ENCODE assay signal across 9 cellular contexts in genomic region chr1:203278885-203279406, GRCh38. TPM values are rescaled to one million over a fixed set of nuclear protein-coding genes. Genes with fewer than 3 reads are reported as not detected.
DNase-seq lines count a peak whose midpoint lies in the region; ATAC-seq and TF ChIP-seq lines count a peak whose summit lies in the region.
"Had no signal": no experiment of that assay in that cellular context is flagged by ENCODE, and none has a peak within 500 bp of the region (broad histone marks: within the 10 kb centered on the region; RNA-seq: fewer than 3 reads in every experiment).

No MANE protein-coding gene starts in this region.

- H4K91ac ChIP-seq in H9 (ENCODE audit: insufficient read length, low read depth, low read length) = no peak overlapping the region

- no peak overlapping the region for H3K4ac ChIP-seq in H9 (ENCODE audit: low read depth, low read length)

- H3K36me3 ChIP-seq in iPS-18a (ENCODE audit: control insufficient read depth, low read depth, low read length) = no peaks in the 10 kb centered on the region
- H3K36me3 ChIP-seq in skeletal muscle tissue (ENCODE audit: control insufficient read depth in 3 of 3, insufficient read depth in 3 of 3, low read length in 3 of 3) = no peaks in the 10 kb centered on the region
- H3K36me3 ChIP-seq: MG63 had no signal

- H2BK120ac ChIP-seq in H9 (ENCODE audit: low read depth, low read length, poor library complexity, severe bottlenecking) = no peak overlapping the region

- H2AK5ac ChIP-seq in H9 (ENCODE audit: insufficient read length, low read length) = no peak overlapping the region

- H3K4me3 Mint-ChIP-seq in H9 = peak overlapping the region in 1 of 2 experiments; percentile 61; a peak in 2 of 5 replicates
- H3K4me3 Mint-ChIP-seq in activated CD8-positive, alpha-beta T cell treated with anti-CD3 and anti-CD28 coated beads, Interleukin-2, amount 10 ng/mL, durations not matched to agents 7 days and 5 days = peak overlapping the region; percentile 26

- H3K36me3 Mint-ChIP-seq in H9 (ENCODE audit: insufficient read depth in 1 of 3, low read depth in 3 of 3) = no peaks in the 10 kb centered on the region
- H3K36me3 Mint-ChIP-seq in activated CD8-positive, alpha-beta T cell treated with anti-CD3 and anti-CD28 coated beads, Interleukin-2, amount 10 ng/mL, durations not matched to agents 7 days and 5 days (ENCODE audit: low read depth) = no peaks in the 10 kb centered on the region

- no peak overlapping the region for H2BK15ac ChIP-seq in H9 (ENCODE audit: low read depth, low read length)

- H3K9ac ChIP-seq in H9 (ENCODE audit: extremely low read depth, insufficient read length, low read length) (no peak overlapping the region), iPS-18a (ENCODE audit: low read length) (no peak overlapping the region), skeletal muscle tissue (ENCODE audit: low read depth in 1 of 3, low read length in 3 of 3) (peak overlapping the region; percentile 71 to 84 (median 77))

- peaks cover 2% of the 10 kb centered on the region for H4K20me1 ChIP-seq in H9 (ENCODE audit: control insufficient read depth, insufficient read depth, insufficient read length)

- H3K4me1 Mint-ChIP-seq in H9 = peaks cover 12 to 23% of the 10 kb centered on the region in 2 experiments
- peaks cover 68% of the 10 kb centered on the region for H3K4me1 Mint-ChIP-seq in activated CD8-positive, alpha-beta T cell treated with anti-CD3 and anti-CD28 coated beads, Interleukin-2, amount 10 ng/mL, durations not matched to agents 7 days and 5 days (ENCODE audit: low read depth)

- no peaks in the 10 kb centered on the region for H3K9me3 ChIP-seq in H9 (ENCODE audit: control insufficient read depth, low read depth, low read length)
- no peaks in the 10 kb centered on the region for H3K9me3 ChIP-seq in iPS-18a (ENCODE audit: control insufficient read depth, low read depth, low read length)
- no peaks in the 10 kb centered on the region for H3K9me3 ChIP-seq in skeletal muscle tissue (ENCODE audit: control insufficient read depth in 3 of 3, low read length in 3 of 3)
- H3K9me3 ChIP-seq: MG63 had no signal

- DNase-seq in H9 = no peak
- no peak for DNase-seq in activated CD8-positive, alpha-beta T cell treated with anti-CD3 and anti-CD28 coated beads, Interleukin-2, amount 10 ng/mL, durations not matched to agents 7 days and 5 days
- DNase-seq in GM19238 (ENCODE audit: insufficient read length, low spot score) = no peak
- DNase-seq in NCI-H748 treated with DMSO at 0.1 percent for 48 hours (lab: John Stamatoyannopoulos, UW) = no peak
- no peak for DNase-seq in NCI-H774 (lab: John Stamatoyannopoulos, UW)

- TF ChIP-seq CTCF in H9 (conservative IDR thresholded peaks at IDR 0.05) = no peak

- no peaks in the 10 kb centered on the region for H3K79me2 ChIP-seq in H9 (ENCODE audit: insufficient read depth, low read length)

- H3K27ac ChIP-seq in H9 (ENCODE audit: insufficient read length, low read depth, low read length) (no peak overlapping the region), iPS-18a (ENCODE audit: low read length) (no peak overlapping the region), skeletal muscle tissue (ENCODE audit: low read depth, low read length) (peak overlapping the region; percentile 98)

- no peak overlapping the region for H4K5ac ChIP-seq in H9 (ENCODE audit: insufficient read length, low read depth, low read length)

- no peak overlapping the region for H2BK20ac ChIP-seq in H9 (ENCODE audit: low read depth, low read length, poor library complexity, severe bottlenecking)

- H3K27me3 ChIP-seq in H9 (ENCODE audit: insufficient read depth, low read length) (peaks cover 3% of the 10 kb centered on the region; the same call in 1 of the 2 replicates), iPS-18a (ENCODE audit: control insufficient read depth, insufficient read depth, low read length) (peaks cover 24% of the 10 kb centered on the region), skeletal muscle tissue (ENCODE audit: control insufficient read depth in 3 of 3, insufficient read depth in 3 of 3, low read length in 3 of 3) (no peaks in the 10 kb centered on the region)
- H3K27me3 ChIP-seq: MG63 had no signal

- no peak overlapping the region for H3K27ac Mint-ChIP-seq in H9
- peak overlapping the region; percentile 51 for H3K27ac Mint-ChIP-seq in activated CD8-positive, alpha-beta T cell treated with anti-CD3 and anti-CD28 coated beads, Interleukin-2, amount 10 ng/mL, durations not matched to agents 7 days and 5 days

- peaks cover 76% of the 10 kb centered on the region for H3K27me3 Mint-ChIP-seq in H9 (ENCODE audit: low read depth)
- H3K27me3 Mint-ChIP-seq in activated CD8-positive, alpha-beta T cell treated with anti-CD3 and anti-CD28 coated beads, Interleukin-2, amount 10 ng/mL, durations not matched to agents 7 days and 5 days (ENCODE audit: low read depth) = no peaks in the 10 kb centered on the region

- ATAC-seq in activated CD8-positive, alpha-beta T cell treated with anti-CD3 and anti-CD28 coated beads, Interleukin-2, amount 10 ng/mL, durations not matched to agents 7 days and 5 days = no peak
- no peak for ATAC-seq in GM18520 (IDR thresholded peaks at IDR 0.05; ENCODE audit: unreplicated experiment)

- CTCF ChIA-PET in activated CD8-positive, alpha-beta T cell treated with anti-CD3 and anti-CD28 coated beads, Interleukin-2, amount 10 ng/mL, durations not matched to agents 7 days and 5 days (lab: Charles Lee) = interaction anchor here (1.3 to 21.7 kb wide), 8 partner anchors 5 to 59 kb away, joined by 4 to 461 read pairs (median 58); partner anchors contain the start of gene BTG2

- H3K4me3 ChIP-seq in iPS-18a (ENCODE audit: low read length) = peak overlapping the region; percentile 41
- peak overlapping the region; percentile 33 to 65 (median 51) for H3K4me3 ChIP-seq in skeletal muscle tissue (ENCODE audit: low read length in 3 of 3)
- H3K4me3 ChIP-seq: MG63 had no signal

- H3K9me3 Mint-ChIP-seq in H9 = no peaks in the 10 kb centered on the region; a peak in 1 of 5 replicates
- no peaks in the 10 kb centered on the region for H3K9me3 Mint-ChIP-seq in activated CD8-positive, alpha-beta T cell treated with anti-CD3 and anti-CD28 coated beads, Interleukin-2, amount 10 ng/mL, durations not matched to agents 7 days and 5 days (ENCODE audit: insufficient read depth)

- no peak overlapping the region; the same call in 1 of the 2 replicates for H3K14ac ChIP-seq in H9 (ENCODE audit: insufficient read depth, low read length)

- H2BK12ac ChIP-seq in H9 (ENCODE audit: insufficient read length, low read depth, low read length) = no peak overlapping the region

- POLR2A ChIA-PET in activated CD8-positive, alpha-beta T cell treated with anti-CD3 and anti-CD28 coated beads, Interleukin-2, amount 10 ng/mL, durations not matched to agents 7 days and 5 days (lab: Charles Lee) = interaction anchor here (1.3 to 11.6 kb wide), 4 partner anchors 9 to 49 kb away, joined by 5 to 243 read pairs (median 53); partner anchors contain the start of gene BTG2

- no CpG with 5 or more reads among the region's 8 CpGs for WGBS in H9 (ENCODE audit: extremely low coverage, insufficient read length, low lambda C conversion rate)

- H3K4me1 ChIP-seq in H9 (ENCODE audit: insufficient read depth, low read length) = no peaks in the 10 kb centered on the region
- peaks cover 12% of the 10 kb centered on the region for H3K4me1 ChIP-seq in iPS-18a (ENCODE audit: control insufficient read depth, low read depth, low read length)
- H3K4me1 ChIP-seq in skeletal muscle tissue (ENCODE audit: control insufficient read depth in 3 of 3, insufficient read depth in 3 of 3, low read length in 3 of 3) = peaks cover 90 to 97% (median 96%) of the 10 kb centered on the region in 3 donors

- H3T11ph ChIP-seq in H9 (ENCODE audit: low read length) = no peak overlapping the region

- H4K8ac ChIP-seq in H9 (replicated peaks; ENCODE audit: insufficient read length, low read depth, low read length) = no peak overlapping the region

- H3K23ac ChIP-seq in H9 (ENCODE audit: insufficient read length, low read depth, low read length) = no peak overlapping the region

- peak overlapping the region; percentile 2 for H3K4me2 ChIP-seq in H9 (ENCODE audit: insufficient read depth, insufficient read length, low read length)

- no peak overlapping the region for H2AFZ ChIP-seq in H9 (ENCODE audit: low read length)

- H3K18ac ChIP-seq in H9 (ENCODE audit: insufficient read length, low read depth, low read length) = no peak overlapping the region

- no peaks in the 10 kb centered on the region for H3K23me2 ChIP-seq in H9 (ENCODE audit: insufficient read length, low read depth, low read length, poor library complexity, severe bottlenecking)

- H3K79me1 ChIP-seq in H9 (ENCODE audit: insufficient read depth, low read depth, low read length, poor library complexity, severe bottlenecking) = no peaks in the 10 kb centered on the region

- no peak overlapping the region for H2BK5ac ChIP-seq in H9 (ENCODE audit: insufficient read length, low read length)

- H3K56ac ChIP-seq in H9 (ENCODE audit: insufficient read length, low read depth, low read length) = no peak overlapping the region

RNA-seq across cellular contexts. Expression of gene BTG2, which starts 26.4 kb away (rescaled TPM):
- total RNA-seq in H9 (2021) (2.9 and 4.1 TPM in 2 replicates), skeletal muscle tissue (32.4 TPM)
- total RNA-seq in activated CD8-positive, alpha-beta T cell treated with anti-CD3 and anti-CD28 coated beads, Interleukin-2, amount 10 ng/mL, durations not matched to agents 7 days and 5 days = 10 to 100 TPM; 58.6 to 58.9 TPM

RNA-seq across cellular contexts. Expression of gene CHIT1, which starts 49.5 kb away (rescaled TPM):
- total RNA-seq in H9 (2021) (not detected in 2 replicates), skeletal muscle tissue (under 0.01 TPM)
- under 1 TPM; 0.39 to 0.50 TPM for total RNA-seq in activated CD8-positive, alpha-beta T cell treated with anti-CD3 and anti-CD28 coated beads, Interleukin-2, amount 10 ng/mL, durations not matched to agents 7 days and 5 days

Comparison
In these comparisons a context has a peak if more than half of its experiments do, and no peak if none do; other contexts are left out.
1. H3K9ac ChIP-seq: peak in skeletal muscle tissue (3 of 3); none in H9 (single experiment) and iPS-18a (single experiment).